In the genomic region with DNA sequence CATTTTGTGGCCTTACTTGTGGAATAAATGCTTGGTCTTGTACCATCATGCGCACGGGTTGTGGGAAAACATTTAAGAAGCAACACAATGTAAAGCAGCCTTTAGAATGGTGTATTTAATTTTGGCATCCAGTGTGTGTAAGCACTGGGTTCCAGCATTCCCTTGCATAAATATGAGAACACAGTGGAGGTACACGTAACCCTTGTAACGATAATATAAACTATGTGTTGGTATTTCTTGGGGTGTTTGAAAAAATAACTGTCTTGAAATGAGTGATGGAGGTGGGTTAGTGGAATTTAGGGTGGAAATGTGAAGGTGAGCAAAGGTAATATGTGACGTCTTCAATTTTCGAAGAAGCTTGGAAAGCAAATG, we compare ENCODE assay signal across 7 cellular contexts. TPM values are rescaled to one million over a fixed set of nuclear protein-coding genes. Genes with fewer than 3 reads are reported as not detected.
DNase-seq lines count a peak whose midpoint lies in the region; ATAC-seq and TF ChIP-seq lines count a peak whose summit lies in the region.

No MANE protein-coding gene starts in this region.

- H3K9ac ChIP-seq in HUES48 (ENCODE audit: low read depth, low read length) = peak overlapping the region; percentile 81

- H3K36me3 Mint-ChIP-seq in activated naive CD8-positive, alpha-beta T cell = peaks cover 5% of the 10 kb centered on the region

- DNase-seq in stomach = no peak

- 33 to 43% (median 41%) methylated on average over 6 of the region's 6 CpGs for WGBS in stomach, 5 donors

- H3K4me3 ChIP-seq in HUES48 (ENCODE audit: low read depth, low read length) (peak overlapping the region; percentile 96), iPS-18c (ENCODE audit: insufficient read depth, low read depth, low read length) (peak overlapping the region; percentile 51), stomach (peak overlapping the region; percentile 86 to 96 (median 92))

- H3K4me1 ChIP-seq in HUES48 (ENCODE audit: control insufficient read depth, insufficient read depth, low read length) (peaks cover 27% of the 10 kb centered on the region), stomach (peaks cover 21 to 54% (median 33%) of the 10 kb centered on the region in 4 donors)

- no peak for TF ChIP-seq EP300 in stomach (IDR thresholded peaks at IDR 0.05)

- intact Hi-C loops in stomach (cut with DNase I; ENCODE audit: low total_unique reads) = no loop called here

- TF ChIP-seq CTCF in stomach (IDR thresholded peaks at IDR 0.05) = no peak

- H3K4me1 Mint-ChIP-seq in activated naive CD8-positive, alpha-beta T cell (ENCODE audit: low read depth) = peaks cover 25% of the 10 kb centered on the region

- no peak for ATAC-seq in GM19463 (IDR thresholded peaks at IDR 0.05; ENCODE audit: unreplicated experiment)
- no peak for ATAC-seq in GM18873 (IDR thresholded peaks at IDR 0.05; ENCODE audit: low FRiP score, unreplicated experiment)
- ATAC-seq in HG02885 (IDR thresholded peaks at IDR 0.05; ENCODE audit: poor library complexity, unreplicated experiment) = no peak

- H3K27me3 ChIP-seq in HUES48 (ENCODE audit: control insufficient read depth, insufficient read depth, low read length) (peaks cover 12% of the 10 kb centered on the region), stomach (no peaks in the 10 kb centered on the region)

- H3K27ac ChIP-seq in HUES48 (ENCODE audit: low read depth, low read length) (peak overlapping the region; percentile 76), stomach (peak overlapping the region; percentile 73 to 98 (median 95))

- H3K27ac Mint-ChIP-seq in activated naive CD8-positive, alpha-beta T cell = peak overlapping the region; percentile 55

- no peaks in the 10 kb centered on the region for H3K9me3 Mint-ChIP-seq in activated naive CD8-positive, alpha-beta T cell (ENCODE audit: low read depth)

- H3K36me3 ChIP-seq in HUES48 (ENCODE audit: control insufficient read depth, insufficient read depth, low read length) (no peaks in the 10 kb centered on the region), stomach (peaks cover 0 to 14% (median 13%) of the 10 kb centered on the region in 4 donors)

- TF ChIP-seq POLR2A in stomach (IDR thresholded peaks at IDR 0.05) = no peak

- no peaks in the 10 kb centered on the region for H3K27me3 Mint-ChIP-seq in activated naive CD8-positive, alpha-beta T cell

- H3K9me3 ChIP-seq in HUES48 (ENCODE audit: control insufficient read depth, insufficient read depth, low read length) (no peaks in the 10 kb centered on the region), iPS-18c (ENCODE audit: control insufficient read depth, insufficient read depth, low read length) (no peaks in the 10 kb centered on the region), stomach (no peaks in the 10 kb centered on the region)

- peak overlapping the region; percentile 89 for H3K4me3 Mint-ChIP-seq in activated naive CD8-positive, alpha-beta T cell

RNA-seq across cellular contexts. Expression of gene DCUN1D4, which starts 2.1 kb away (rescaled TPM):
- total RNA-seq in stomach = 10 to 100 TPM in 4 of 5 donors, 1 to 10 TPM in 1; 5.8 to 84.6 (median 51.4) TPM
- polyA plus RNA-seq in stomach = 10 to 100 TPM in 2 of 3 donors, 1 to 10 TPM in 1; 9.7 to 13.9 (median 12.7) TPM
